Comparison of ENCODE assay signal across 23 cellular contexts in genomic region chr1:53869454-53870117, GRCh38. TPM values are rescaled to one million over a fixed set of nuclear protein-coding genes. Genes with fewer than 3 reads are reported as not detected.
A peak's percentile ranks its signal among the peaks of the same experiment; 100 is the strongest.
DNase-seq lines count a peak whose midpoint lies in the region; TF ChIP-seq lines count a peak whose summit lies in the region.
"Had no signal": no experiment of that assay in that cellular context is flagged by ENCODE, and none has a peak within 500 bp of the region (broad histone marks: within the 10 kb centered on the region; RNA-seq: fewer than 3 reads in every experiment).

No MANE protein-coding gene starts in this region.

- no peak overlapping the region for H4K5ac ChIP-seq in mesendoderm (ENCODE audit: low read length)

- H3K79me1 ChIP-seq in mesendoderm (ENCODE audit: low read length) = no peaks in the 10 kb centered on the region

- H3K79me2 ChIP-seq in OCI-LY7 (ENCODE audit: insufficient read depth, low read depth, low read length) (no peaks in the 10 kb centered on the region), neural progenitor cell (ENCODE audit: low read depth) (no peaks in the 10 kb centered on the region), mesendoderm (ENCODE audit: control insufficient read depth, insufficient read depth, low read length) (no peaks in the 10 kb centered on the region)

- H3K23ac ChIP-seq in mesendoderm (ENCODE audit: low read length) = no peak overlapping the region

- H3K4me3 Mint-ChIP-seq in neural progenitor cell = no peak overlapping the region
- H3K4me3 Mint-ChIP-seq: activated CD8-positive, alpha-beta memory T cell treated with anti-CD3 and anti-CD28 coated beads, Interleukin-2, amount 10 ng/mL, durations not matched to agents 7 days and 5 days; brain; CD8-positive, alpha-beta memory T cell; naive thymus-derived CD4-positive, alpha-beta T cell; T-helper 1 cell treated with Interleukin-12 subunit alpha and Interleukin-12 subunit beta and Interleukin-4 antibody, amounts not matched to agents 30 μg/mL and 1 μg/mL, for 36 hours had no signal

- no peaks in the 10 kb centered on the region for H3F3A ChIP-seq in neural progenitor cell (ENCODE audit: low read depth)

- H4K20me1 ChIP-seq in OCI-LY7 (ENCODE audit: insufficient read depth, low read length) (no peaks in the 10 kb centered on the region), neural progenitor cell (ENCODE audit: low read depth) (no peaks in the 10 kb centered on the region)

- no peak overlapping the region; the same call in 1 of the 2 replicates for H2AFZ ChIP-seq in OCI-LY7 (ENCODE audit: low read length)
- no peak overlapping the region for H2AFZ ChIP-seq in neural progenitor cell (replicated peaks)

- H3K9me2 ChIP-seq in OCI-LY7 (ENCODE audit: insufficient read depth, low read length) = no peaks in the 10 kb centered on the region

- POLR2A ChIA-PET in OCI-LY7 (lab: Charles Lee) = interaction anchor here (0.7 to 1.5 kb wide), 6 partner anchors 9 to 240 kb away, joined by 3 to 7 read pairs (median 4); partner anchors contain the start of gene IFT25

- DNase-seq in GM10266 (ENCODE audit: extremely low spot score) = peak; percentile 11
- DNase-seq in KBM-7 = peak; percentile 80
- peak; percentile 72 for DNase-seq in OCI-LY7 (ENCODE audit: low spot score)
- peak; percentile 72 for DNase-seq in medulla oblongata (ENCODE audit: extremely low spot score)
- DNase-seq in neural progenitor cell (ENCODE audit: low spot score) = no peak
- DNase-seq in islet precursor cell = no peak
- DNase-seq in mesendoderm = no peak
- no peak for DNase-seq in HuH-7.5 (ENCODE audit: low spot score)
- DNase-seq: activated CD8-positive, alpha-beta memory T cell treated with anti-CD3 and anti-CD28 coated beads, Interleukin-2, amount 10 ng/mL, durations not matched to agents 7 days and 5 days; CD8-positive, alpha-beta memory T cell; colonic mucosa; naive thymus-derived CD4-positive, alpha-beta T cell; NCI-H187 treated with DMSO at 0.1 percent for 48 hours; ovary; Right ventricle myocardium superior; testis had no signal

- H2AK5ac ChIP-seq in mesendoderm (ENCODE audit: low read length) = no peak overlapping the region

- H3K4ac ChIP-seq in mesendoderm (ENCODE audit: low read depth, low read length) = no peak overlapping the region

- H4K8ac ChIP-seq in mesendoderm (ENCODE audit: low read depth, low read length) = no peak overlapping the region

- H3K4me1 Mint-ChIP-seq in neural progenitor cell = no peaks in the 10 kb centered on the region
- H3K4me1 Mint-ChIP-seq: activated CD8-positive, alpha-beta memory T cell treated with anti-CD3 and anti-CD28 coated beads, Interleukin-2, amount 10 ng/mL, durations not matched to agents 7 days and 5 days; CD8-positive, alpha-beta memory T cell had no signal

- H3K4me1 ChIP-seq in OCI-LY7 (ENCODE audit: insufficient read depth, low read length, poor library complexity, severe bottlenecking) (peaks cover 8% of the 10 kb centered on the region), neural progenitor cell (no peaks in the 10 kb centered on the region), mesendoderm (ENCODE audit: control insufficient read depth, low read depth, low read length) (no peaks in the 10 kb centered on the region)
- H3K4me1 ChIP-seq: colonic mucosa, testis had no signal

- H3K4me3 ChIP-seq in OCI-LY7 (ENCODE audit: low read depth, low read length, poor library complexity, severe bottlenecking) (no peak overlapping the region), neural progenitor cell (no peak overlapping the region), mesendoderm (ENCODE audit: low read length) (no peak overlapping the region)
- H3K4me3 ChIP-seq: colonic mucosa, ovary, testis had no signal

- H3K27me3 ChIP-seq in neural progenitor cell = no peaks in the 10 kb centered on the region
- H3K27me3 ChIP-seq in mesendoderm (ENCODE audit: insufficient read depth, low read length, poor library complexity) = no peaks in the 10 kb centered on the region
- H3K27me3 ChIP-seq: colonic mucosa, ovary, testis had no signal

- no peak overlapping the region for H2BK15ac ChIP-seq in mesendoderm (replicated peaks; ENCODE audit: low read depth)

- BruUV-seq in OCI-LY7 (replicated peaks; lab: Mats Ljungman, UMichigan) = no TSS peak

- peaks cover 18% of the 10 kb centered on the region for H3K36me3 Mint-ChIP-seq in neural progenitor cell

- H3K27ac ChIP-seq in OCI-LY7 (ENCODE audit: low read depth, low read length, poor library complexity, severe bottlenecking) = no peak overlapping the region
- H3K27ac ChIP-seq in neural progenitor cell = no peak overlapping the region
- H3K27ac ChIP-seq in mesendoderm (ENCODE audit: low read depth, low read length) = no peak overlapping the region
- H3K27ac ChIP-seq: colonic mucosa, ovary, testis had no signal

- H3K9me3 ChIP-seq in OCI-LY7 (ENCODE audit: low read length) (no peaks in the 10 kb centered on the region), neural progenitor cell (ENCODE audit: low read depth) (no peaks in the 10 kb centered on the region)
- H3K9me3 ChIP-seq: colonic mucosa, ovary, testis had no signal

- peak overlapping the region; percentile 46 for H3K4me2 ChIP-seq in OCI-LY7 (ENCODE audit: low read length)
- H3K4me2 ChIP-seq in neural progenitor cell = no peak overlapping the region
- H3K4me2 ChIP-seq in mesendoderm (ENCODE audit: low read length) = no peak overlapping the region

- H3K18ac ChIP-seq in mesendoderm (ENCODE audit: low read length) = no peak overlapping the region

- H3K9ac ChIP-seq in neural progenitor cell = no peak overlapping the region
- H3K9ac ChIP-seq in mesendoderm (ENCODE audit: low read length) = no peak overlapping the region

- H3K36me3 ChIP-seq in OCI-LY7 (ENCODE audit: insufficient read depth, low read length) (peaks cover 12% of the 10 kb centered on the region; the same call in 1 of the 2 replicates), neural progenitor cell (no peaks in the 10 kb centered on the region), mesendoderm (ENCODE audit: control insufficient read depth, insufficient read depth, low read length) (no peaks in the 10 kb centered on the region)
- H3K36me3 ChIP-seq: ovary had no signal

- no CpG with 5 or more reads among the region's 11 CpGs for whole genome bisulfite sequencing in mesendoderm (ENCODE audit: extremely low coverage, insufficient coverage, low lambda C conversion rate)

- intact Hi-C loops in OCI-LY7 (cut with micrococcal nuclease; ENCODE audit: unreplicated experiment) = loop anchor here (10.0 kb wide), 1 partner anchor 195 kb away; no protein-coding TSS in a partner anchor

- H3K56ac ChIP-seq in mesendoderm (ENCODE audit: low read length) = no peak overlapping the region

- no peaks in the 10 kb centered on the region for H3K9me3 Mint-ChIP-seq in neural progenitor cell
- H3K9me3 Mint-ChIP-seq: activated T-helper 2 cell treated with anti-CD3 and anti-CD28 coated beads, Interferon-gamma antibody, Interleukin-2, Interleukin-4, amounts not matched to agents 10 μg/mL and 5 μg/mL and 100 μg/mL, durations not matched to agents 14 hours and 24 hours and 36 hours; brain; CD8-positive, alpha-beta memory T cell; naive thymus-derived CD4-positive, alpha-beta T cell; T-helper 1 cell treated with Interleukin-12 subunit alpha and Interleukin-12 subunit beta and Interleukin-4 antibody, amounts not matched to agents 30 μg/mL and 1 μg/mL, for 36 hours had no signal

- no peak overlapping the region for H2BK5ac ChIP-seq in mesendoderm (ENCODE audit: low read length)

- H2BK120ac ChIP-seq in mesendoderm (ENCODE audit: low read depth, low read length) = no peak overlapping the region

- no peak for TF ChIP-seq CTCF in GM10266 (IDR thresholded peaks at IDR 0.05; ENCODE audit: control insufficient read depth, insufficient read depth, low read depth, missing control alignments)
- no peak for TF ChIP-seq CTCF in OCI-LY7 (conservative IDR thresholded peaks at IDR 0.05; ENCODE audit: low read length)
- no peak for TF ChIP-seq CTCF in neural progenitor cell (IDR thresholded peaks at IDR 0.05)

- in situ Hi-C loops in KBM-7 (cut with MboI; ENCODE audit: low pct_unique_long_range_greater_than_20kb, low sequenced_read_pairs) = loop anchor here (25.0 kb wide), 1 partner anchor 943 kb away; the partner anchor contains the start of gene TTC22

- no peak overlapping the region for H3K27ac Mint-ChIP-seq in neural progenitor cell
- H3K27ac Mint-ChIP-seq: activated CD8-positive, alpha-beta memory T cell treated with anti-CD3 and anti-CD28 coated beads, Interleukin-2, amount 10 ng/mL, durations not matched to agents 7 days and 5 days; activated T-helper 2 cell treated with anti-CD3 and anti-CD28 coated beads, Interferon-gamma antibody, Interleukin-2, Interleukin-4, amounts not matched to agents 10 μg/mL and 5 μg/mL and 100 μg/mL, durations not matched to agents 14 hours and 24 hours and 36 hours; T-helper 1 cell treated with Interleukin-12 subunit alpha and Interleukin-12 subunit beta and Interleukin-4 antibody, amounts not matched to agents 30 μg/mL and 1 μg/mL, for 36 hours had no signal

- no peaks in the 10 kb centered on the region for H3K27me3 Mint-ChIP-seq in neural progenitor cell (ENCODE audit: insufficient read depth, low read depth)
- H3K27me3 Mint-ChIP-seq: activated CD8-positive, alpha-beta memory T cell treated with anti-CD3 and anti-CD28 coated beads, Interleukin-2, amount 10 ng/mL, durations not matched to agents 7 days and 5 days; CD8-positive, alpha-beta memory T cell; naive thymus-derived CD4-positive, alpha-beta T cell had no signal

- CTCF ChIA-PET in OCI-LY7 (lab: Charles Lee; ENCODE audit: unreplicated experiment) = no interaction called here

RNA-seq across cellular contexts. Expression of gene YIPF1, which starts 20.0 kb away (rescaled TPM):
- 13.7 and 16.7 TPM in 2 replicates for total RNA-seq in OCI-LY7 (2014; rRNA removed; shearing (Covaris generic))
- total RNA-seq in OCI-LY7 (2022) (15.0 and 23.8 TPM in 2 replicates), neural progenitor cell (ENCODE audit: low replicate concordance) (35.7 and 41.2 TPM in 2 replicates)
- polyA plus RNA-seq in mesendoderm (2013, experiment 1 of 2) = 30.8 TPM
- polyA plus RNA-seq in mesendoderm (2013, experiment 2 of 2) = 31.2 TPM

RNA-seq across cellular contexts. Expression of gene DIO1, which starts 24.4 kb away (rescaled TPM):
- not detected in 2 replicates for total RNA-seq in OCI-LY7 (2014; rRNA removed; shearing (Covaris generic))
- not detected in 2 replicates for total RNA-seq in OCI-LY7 (2022)
- total RNA-seq in neural progenitor cell (ENCODE audit: low replicate concordance) = not detected in 2 replicates
- polyA plus RNA-seq in mesendoderm (2013, experiment 1 of 2) = not detected
- polyA plus RNA-seq in mesendoderm (2013, experiment 2 of 2) = not detected
- total RNA-seq: activated CD8-positive, alpha-beta memory T cell treated with anti-CD3 and anti-CD28 coated beads, Interleukin-2, amount 10 ng/mL, durations not matched to agents 7 days and 5 days; activated T-helper 2 cell treated with anti-CD3 and anti-CD28 coated beads, Interferon-gamma antibody, Interleukin-2, Interleukin-4, amounts not matched to agents 10 μg/mL and 5 μg/mL and 100 μg/mL, durations not matched to agents 14 hours and 24 hours and 36 hours; CD8-positive, alpha-beta memory T cell; lung microvascular endothelial cell; naive thymus-derived CD4-positive, alpha-beta T cell; Right ventricle myocardium superior; sciatic nerve had no signal
- polyA plus RNA-seq: AG04450; CD8-positive, alpha-beta memory T cell; keratinocyte; naive thymus-derived CD4-positive, alpha-beta T cell; ovary had no signal

RNA-seq across cellular contexts. Expression of gene NDC1, which starts 31.5 kb away (rescaled TPM):
- 40.0 and 51.8 TPM in 2 replicates for total RNA-seq in OCI-LY7 (2014; rRNA removed; shearing (Covaris generic))
- total RNA-seq in OCI-LY7 (2022) = 61.8 and 71.5 TPM in 2 replicates
- 63.6 and 94.3 TPM in 2 replicates for total RNA-seq in neural progenitor cell (ENCODE audit: low replicate concordance)
- 36.0 TPM for polyA plus RNA-seq in mesendoderm (2013, experiment 1 of 2)
- 34.9 TPM for polyA plus RNA-seq in mesendoderm (2013, experiment 2 of 2)

Comparison
In these comparisons a context has a peak if more than half of its experiments do, and no peak if none do; other contexts are left out.
1. DNase-seq: peak in GM10266 (single experiment), KBM-7 (single experiment), OCI-LY7 (single experiment) and medulla oblongata (single experiment); none in neural progenitor cell (single experiment), islet precursor cell (single experiment), mesendoderm (single experiment) and HuH-7.5 (single experiment).